In the genomic region with DNA sequence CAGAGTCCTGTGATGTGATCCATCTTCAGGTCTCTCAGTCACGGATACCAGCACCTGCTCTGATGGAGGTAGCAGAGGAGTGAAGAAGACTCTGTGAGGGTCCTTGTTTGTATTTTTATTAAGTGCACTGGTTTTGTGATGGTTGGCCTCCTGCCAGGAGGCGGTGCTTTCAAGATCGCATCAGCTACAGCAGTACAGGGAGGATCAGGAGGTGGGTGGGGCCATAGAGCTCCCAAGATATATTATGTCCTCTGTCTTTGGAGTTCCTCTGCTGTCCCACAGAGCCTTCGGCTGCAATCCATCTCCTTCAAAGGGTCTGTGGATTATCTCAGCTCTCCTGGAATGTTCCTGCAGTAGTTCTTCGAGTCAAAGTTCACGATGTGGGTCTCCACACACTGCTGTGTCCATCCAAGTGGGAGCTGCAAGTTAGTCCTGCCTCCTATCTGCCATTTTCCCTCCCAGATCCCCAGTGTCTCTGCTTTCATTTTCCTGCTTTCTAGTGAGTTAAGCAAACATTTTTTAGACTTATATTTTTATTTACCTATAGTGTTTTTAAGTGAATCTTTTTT, we compare ENCODE assay signal across 18 cellular contexts.
"Had no signal": no experiment of that assay in that cellular context is flagged by ENCODE, and none has a peak within 500 bp of the region (broad histone marks: within the 10 kb centered on the region; RNA-seq: fewer than 3 reads in every experiment).

No MANE protein-coding gene starts in this region.

- H3K4me1 Mint-ChIP-seq: activated CD8-positive, alpha-beta memory T cell treated with anti-CD3 and anti-CD28 coated beads, Interleukin-2, amount 10 ng/mL, durations not matched to agents 7 days and 5 days; neural crest cell; WTC11 had no signal

- ATAC-seq: activated CD8-positive, alpha-beta memory T cell treated with anti-CD3 and anti-CD28 coated beads, Interleukin-2, amount 10 ng/mL, durations not matched to agents 7 days and 5 days; effector memory CD8-positive, alpha-beta T cell; left lung; right cardiac atrium; stimulated activated naive CD8-positive, alpha-beta T cell treated with anti-CD3 and anti-CD28 coated beads, Interleukin-15, Interleukin-2, amounts not matched to agents 100 U/mL and 50 U/mL, for 24 hours; WTC11 had no signal

- H3K36me3 Mint-ChIP-seq: activated CD8-positive, alpha-beta memory T cell treated with anti-CD3 and anti-CD28 coated beads, Interleukin-2, amount 10 ng/mL, durations not matched to agents 7 days and 5 days; WTC11 had no signal

- H3K27ac Mint-ChIP-seq: activated CD4-positive, alpha-beta memory T cell treated with anti-CD3 and anti-CD28 coated beads for 36 hours; activated CD8-positive, alpha-beta memory T cell treated with anti-CD3 and anti-CD28 coated beads, Interleukin-2, amount 10 ng/mL, durations not matched to agents 7 days and 5 days; activated naive CD8-positive, alpha-beta T cell; effector memory CD8-positive, alpha-beta T cell; WTC11 had no signal

- DNase-seq: activated CD4-positive, alpha-beta memory T cell treated with anti-CD3 and anti-CD28 coated beads for 36 hours; activated CD4-positive, alpha-beta T cell treated with anti-CD3 and anti-CD28 coated beads for 4 hours; activated CD8-positive, alpha-beta memory T cell treated with anti-CD3 and anti-CD28 coated beads, Interleukin-2, amount 10 ng/mL, durations not matched to agents 7 days and 5 days; effector memory CD8-positive, alpha-beta T cell; foreskin melanocyte; glutamatergic neuron; hippocampal formation; kidney; left lung; right cardiac atrium; stimulated activated CD4-positive, alpha-beta T cell treated with anti-CD3 and anti-CD28 coated beads, Interleukin-2, amount 100 ng/mL, for 24 hours; stimulated activated naive CD8-positive, alpha-beta T cell treated with anti-CD3 and anti-CD28 coated beads, Interleukin-15, Interleukin-2, amounts not matched to agents 100 U/mL and 50 U/mL, for 24 hours; substantia nigra; tibial artery had no signal

- H3K9me3 ChIP-seq: prostate gland had no signal

- H3K4me1 ChIP-seq: left lung, prostate gland, tibial artery had no signal

- H3K27ac ChIP-seq: left lung, prostate gland, tibial artery had no signal

- H3K4me3 Mint-ChIP-seq: activated CD4-positive, alpha-beta memory T cell treated with anti-CD3 and anti-CD28 coated beads for 36 hours; activated CD8-positive, alpha-beta memory T cell treated with anti-CD3 and anti-CD28 coated beads, Interleukin-2, amount 10 ng/mL, durations not matched to agents 7 days and 5 days; activated naive CD8-positive, alpha-beta T cell; effector memory CD8-positive, alpha-beta T cell; neural crest cell; WTC11 had no signal

- H3K4me3 ChIP-seq: left lung, prostate gland, tibial artery had no signal

- H3K36me3 ChIP-seq: left lung, prostate gland, tibial artery had no signal
